Comparison of ENCODE assay signal across 7 cellular contexts in the genomic region with DNA sequence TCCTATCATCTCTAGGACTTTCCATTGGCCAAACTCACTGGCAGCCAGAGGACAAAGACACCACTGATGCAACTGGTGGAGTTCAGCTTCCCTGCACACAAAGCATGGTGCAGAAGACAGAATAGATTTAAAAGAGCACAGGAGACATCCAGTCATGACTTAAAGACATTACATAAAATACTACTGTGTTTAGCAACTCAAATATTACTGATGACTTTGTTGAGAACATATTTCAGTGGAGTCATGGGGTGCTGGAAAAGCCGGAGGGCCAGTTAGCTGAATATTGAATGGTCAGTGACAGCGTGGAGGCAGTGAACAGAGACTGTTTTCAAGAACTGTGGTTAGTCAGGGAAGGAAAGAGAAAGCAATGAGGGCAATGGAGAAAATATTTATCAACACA.
"Had no signal": no experiment of that assay in that cellular context is flagged by ENCODE, and none has a peak within 500 bp of the region (broad histone marks: within the 10 kb centered on the region; RNA-seq: fewer than 3 reads in every experiment).

No MANE protein-coding gene starts in this region.

- H3K27me3 Mint-ChIP-seq: IgD-negative memory B cell had no signal

- H3K27ac Mint-ChIP-seq: IgD-negative memory B cell had no signal

- H3K4me3 Mint-ChIP-seq: IgD-negative memory B cell had no signal

- H3K36me3 Mint-ChIP-seq: IgD-negative memory B cell had no signal

- H3K4me3 ChIP-seq: K562 had no signal

- ATAC-seq: HepG2, K562 had no signal

- H3K27ac ChIP-seq: HL-60 had no signal

- H3K4me1 Mint-ChIP-seq: IgD-negative memory B cell had no signal

- DNase-seq: IMR-90, KBM-7, KG1 had no signal
